Comparison of ENCODE assay signal across 10 cellular contexts in the genomic region with DNA sequence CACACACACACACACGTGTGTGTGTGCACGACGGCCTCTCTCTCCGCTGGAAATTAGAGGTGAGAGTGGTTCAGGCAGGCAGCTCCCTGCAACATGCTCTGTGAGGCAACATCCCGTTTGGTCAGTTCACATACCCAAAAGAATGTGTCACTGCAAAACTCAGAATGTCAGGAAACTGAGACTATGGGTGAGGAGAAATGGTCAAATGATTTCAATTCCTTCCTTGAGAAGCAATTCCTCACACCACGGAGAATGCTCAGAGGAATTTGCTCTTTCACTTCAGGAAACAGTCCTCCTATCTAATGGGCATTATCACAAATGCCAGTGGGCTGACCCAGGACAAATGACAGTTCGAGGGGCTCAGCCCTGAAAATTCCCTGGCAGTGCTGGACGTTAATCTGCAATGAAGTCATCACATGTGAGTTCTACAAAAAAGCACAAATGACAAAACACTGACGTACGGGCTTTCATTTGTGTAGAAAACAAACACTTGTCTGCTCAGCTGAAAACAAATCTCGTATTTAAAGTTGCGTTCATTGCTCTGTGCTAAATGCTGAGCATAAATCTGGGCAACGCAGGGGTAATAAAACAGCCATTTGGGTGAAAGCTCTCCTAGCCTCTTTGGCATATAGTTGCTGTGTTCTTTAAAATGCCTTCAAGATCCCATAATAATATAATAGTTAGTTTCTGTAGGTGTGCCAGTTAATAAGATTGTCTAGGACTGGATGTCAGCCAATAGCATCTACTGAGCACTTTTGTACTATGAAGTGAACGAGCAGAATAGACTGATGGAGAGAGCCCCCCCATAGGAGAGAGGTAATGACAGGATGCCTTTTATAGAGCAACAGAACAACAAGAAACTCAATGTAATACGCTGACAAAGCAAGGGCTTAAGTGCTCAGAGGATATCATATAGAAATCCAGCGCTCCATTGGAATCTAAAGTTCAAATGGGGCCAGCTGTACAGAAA. TPM values are rescaled to one million over a fixed set of nuclear protein-coding genes. Genes with fewer than 3 reads are reported as not detected.
A peak's percentile ranks its signal among the peaks of the same experiment; 100 is the strongest.
DNase-seq lines count a peak whose midpoint lies in the region; ATAC-seq and TF ChIP-seq lines count a peak whose summit lies in the region.
"Had no signal": no experiment of that assay in that cellular context is flagged by ENCODE, and none has a peak within 500 bp of the region (broad histone marks: within the 10 kb centered on the region; RNA-seq: fewer than 3 reads in every experiment).

No MANE protein-coding gene starts in this region.

- H3K27me3 Mint-ChIP-seq in T-helper 2 cell treated with Interferon-gamma antibody and Interleukin-4, amounts not matched to agents 5 μg/mL and 100 μg/mL, for 36 hours (ENCODE audit: low read depth): peaks cover 23% of the 10 kb centered on the region

- no peaks in the 10 kb centered on the region for H3K36me3 Mint-ChIP-seq in T-helper 2 cell treated with Interferon-gamma antibody and Interleukin-4, amounts not matched to agents 5 μg/mL and 100 μg/mL, for 36 hours (ENCODE audit: low read depth)
- H3K36me3 Mint-ChIP-seq: naive thymus-derived CD4-positive, alpha-beta T cell had no signal

- peaks cover 15% of the 10 kb centered on the region for H3F3A ChIP-seq in PC-9 (ENCODE audit: insufficient read depth, low read depth)

- 28 to 34% (median 31%) methylated on average over 16 of the region's 16 CpGs for WGBS in psoas muscle, 3 donors

- peak overlapping the region; percentile 62 for H2AFZ ChIP-seq in PC-9

- DNase-seq in ELR (ENCODE audit: low read depth) (peak; percentile 92), PC-9 (peak; percentile 42 to 94), fibroblast of gingiva (ENCODE audit: low read depth) (peak; percentile 84), psoas muscle (no peak)
- DNase-seq in T-helper 2 cell treated with Interferon-gamma antibody and Interleukin-4, amounts not matched to agents 5 μg/mL and 100 μg/mL, for 36 hours (ENCODE audit: low spot score): no peak
- DNase-seq: naive thymus-derived CD4-positive, alpha-beta T cell had no signal

- no TSS peak for BruUV-seq in PC-9 (replicated peaks; lab: Mats Ljungman, UMichigan)

- peak; percentile 60 to 71 (median 68) for ATAC-seq in psoas muscle
- ATAC-seq in HG02970 (IDR thresholded peaks at IDR 0.05; ENCODE audit: low FRiP score, unreplicated experiment): no peak
- no peak for ATAC-seq in HG02610 (IDR thresholded peaks at IDR 0.05; ENCODE audit: unreplicated experiment)
- ATAC-seq in HG02840 (IDR thresholded peaks at IDR 0.05; ENCODE audit: low FRiP score, unreplicated experiment): no peak
- ATAC-seq: naive thymus-derived CD4-positive, alpha-beta T cell had no signal

- no peaks in the 10 kb centered on the region for H4K20me1 ChIP-seq in PC-9 (ENCODE audit: insufficient read depth)

- peak overlapping the region; percentile 91 for H3K4me2 ChIP-seq in PC-9

- intact Hi-C loops in PC-9 (cut with micrococcal nuclease; ENCODE audit: unreplicated experiment) (loop anchor here (1.0 kb wide), 1 partner anchor 11 kb away; no protein-coding TSS in a partner anchor), psoas muscle (cut with DNase I) (no loop called here)

- H3K9me2 ChIP-seq in PC-9 (ENCODE audit: insufficient read depth): no peaks in the 10 kb centered on the region

- POLR2A ChIA-PET in PC-9 (lab: Charles Lee; ENCODE audit: unreplicated experiment): no interaction called here

- no peaks in the 10 kb centered on the region for H3K9me3 Mint-ChIP-seq in T-helper 2 cell treated with Interferon-gamma antibody and Interleukin-4, amounts not matched to agents 5 μg/mL and 100 μg/mL, for 36 hours

- H3K4me1 ChIP-seq in PC-9 (replicated peaks; ENCODE audit: insufficient read depth) (peaks cover 21% of the 10 kb centered on the region), psoas muscle (peaks cover 8% of the 10 kb centered on the region)
- H3K4me1 ChIP-seq: adrenal gland had no signal

- peaks cover 2% of the 10 kb centered on the region for H3K4me1 Mint-ChIP-seq in T-helper 2 cell treated with Interferon-gamma antibody and Interleukin-4, amounts not matched to agents 5 μg/mL and 100 μg/mL, for 36 hours (ENCODE audit: low read depth)

- H3K27ac Mint-ChIP-seq in T-helper 2 cell treated with Interferon-gamma antibody and Interleukin-4, amounts not matched to agents 5 μg/mL and 100 μg/mL, for 36 hours: no peak overlapping the region
- H3K27ac Mint-ChIP-seq: naive thymus-derived CD4-positive, alpha-beta T cell had no signal

- H3K9me3 ChIP-seq in PC-9 (ENCODE audit: insufficient read depth, low read depth): no peaks in the 10 kb centered on the region
- no peaks in the 10 kb centered on the region for H3K9me3 ChIP-seq in psoas muscle
- H3K9me3 ChIP-seq: adrenal gland had no signal

- no peak overlapping the region for H3K4me3 Mint-ChIP-seq in T-helper 2 cell treated with Interferon-gamma antibody and Interleukin-4, amounts not matched to agents 5 μg/mL and 100 μg/mL, for 36 hours
- H3K4me3 Mint-ChIP-seq: naive thymus-derived CD4-positive, alpha-beta T cell had no signal

- H3K27ac ChIP-seq in PC-9: peak overlapping the region; percentile 64
- H3K27ac ChIP-seq in psoas muscle: peak overlapping the region; percentile 37

- no peaks in the 10 kb centered on the region for H3K27me3 ChIP-seq in PC-9 (ENCODE audit: insufficient read depth, low read depth)
- H3K27me3 ChIP-seq in psoas muscle (ENCODE audit: insufficient read depth in 3 of 3, low read length in 2 of 3): no peaks in the 10 kb centered on the region
- H3K27me3 ChIP-seq: adrenal gland had no signal

- TF ChIP-seq CTCF in PC-9 (conservative IDR thresholded peaks at IDR 0.05) (no peak), psoas muscle (IDR thresholded peaks at IDR 0.05) (no peak)

- CTCF ChIA-PET in PC-9 (lab: Charles Lee): no interaction called here

- no peaks in the 10 kb centered on the region for H3K36me3 ChIP-seq in PC-9 (ENCODE audit: low read depth)
- H3K36me3 ChIP-seq in psoas muscle (ENCODE audit: insufficient read depth in 1 of 2, low read depth in 1 of 2): no peaks in the 10 kb centered on the region
- H3K36me3 ChIP-seq: adrenal gland had no signal

- H3K79me2 ChIP-seq in PC-9 (ENCODE audit: low read depth): no peaks in the 10 kb centered on the region

- peak overlapping the region; percentile 42; the same call in 1 of the 2 replicates for H3K4me3 ChIP-seq in PC-9
- peak overlapping the region; percentile 14 for H3K4me3 ChIP-seq in psoas muscle

RNA-seq across cellular contexts. Expression of a gene that starts 18.7 kb away (rescaled TPM):
- 12.3 and 15.2 TPM in 2 replicates for total RNA-seq in PC-9 (2021)
- total RNA-seq in psoas muscle: 10 to 100 TPM; 23.7 to 27.4 (median 26.1) TPM
- polyA plus RNA-seq in psoas muscle: 10 to 100 TPM in 2 of 3 donors, 1 to 10 TPM in 1; 6.0 to 13.9 (median 10.0) TPM
- polyA plus RNA-seq: naive thymus-derived CD4-positive, alpha-beta T cell had no signal

RNA-seq across cellular contexts. Expression of a gene that starts 59.9 kb away (rescaled TPM):
- total RNA-seq in PC-9 (2021): 130 and 135 TPM in 2 replicates
- 100 to 1,000 TPM; 232 to 297 (median 287) TPM for total RNA-seq in psoas muscle
- 10 to 100 TPM; 80.5 to 92.5 (median 90.5) TPM for polyA plus RNA-seq in psoas muscle

Comparison
In these comparisons a context has a peak if more than half of its experiments do, and no peak if none do; other contexts are left out.
1. DNase-seq: peak in ELR (single experiment), PC-9 (2 of 2) and fibroblast of gingiva (single experiment); none in psoas muscle (0 of 2) and T-helper 2 cell treated with Interferon-gamma antibody and Interleukin-4, amounts not matched to agents 5 μg/mL and 100 μg/mL, for 36 hours (single experiment).
2. ATAC-seq: peak in psoas muscle (4 of 4); none in HG02970 (single experiment), HG02610 (single experiment) and HG02840 (single experiment).